ENCODE assay signal across 18 cellular contexts in genomic region chr4:157886650-157887049, GRCh38.
"Had no signal": no experiment of that assay in that cellular context is flagged by ENCODE, and none has a peak within 500 bp of the region (broad histone marks: within the 10 kb centered on the region; RNA-seq: fewer than 3 reads in every experiment).

No MANE protein-coding gene starts in this region.

- H3K9me3 ChIP-seq: esophagus squamous epithelium, heart left ventricle, neutrophil, psoas muscle, testis, transverse colon had no signal

- H3K27me3 ChIP-seq: esophagus squamous epithelium, heart left ventricle, neutrophil, testis, transverse colon had no signal

- ATAC-seq: heart left ventricle; left colon; naive thymus-derived CD4-positive, alpha-beta T cell; psoas muscle; sciatic nerve; stimulated activated naive B cell treated with anti-CD40 and anti-IgM and Interleukin-4, amounts not matched to agents 10 μg/mL and 1 μg/mL and 100 μg/mL, for 72 hours; stimulated activated naive CD8-positive, alpha-beta T cell treated with anti-CD3 and anti-CD28 coated beads, Interleukin-15, amount 100 ng/mL, for 72 hours had no signal

- H3K36me3 ChIP-seq: esophagus squamous epithelium, heart left ventricle, neutrophil, transverse colon had no signal

- H3K4me3 ChIP-seq: esophagus squamous epithelium, heart left ventricle, psoas muscle, skin epidermis, testis, transverse colon had no signal

- H3K27ac ChIP-seq: esophagus squamous epithelium, heart left ventricle, neutrophil, psoas muscle, skin epidermis, testis, transverse colon had no signal

- FAIRE-seq: colon had no signal

- DNase-seq: esophagus squamous epithelium; foreskin melanocyte; heart left ventricle; left colon; mammary epithelial cell; naive thymus-derived CD4-positive, alpha-beta T cell; psoas muscle; retina; stimulated activated CD4-positive, alpha-beta T cell treated with anti-CD3 and anti-CD28 coated beads, Interleukin-2, amount 100 ng/mL, for 24 hours; stimulated activated CD4-positive, alpha-beta T cell treated with anti-CD3 and anti-CD28 coated beads, Interleukin-4, amount 100 ng/mL, for 4 hours; stimulated activated naive B cell treated with anti-CD40 and anti-IgM and Interleukin-4, amounts not matched to agents 10 μg/mL and 1 μg/mL and 100 μg/mL, for 72 hours; stimulated activated naive CD8-positive, alpha-beta T cell treated with anti-CD3 and anti-CD28 coated beads, Interleukin-15, amount 100 ng/mL, for 72 hours; testis; transverse colon had no signal

- H3K4me1 ChIP-seq: esophagus squamous epithelium, heart left ventricle, psoas muscle, testis, transverse colon had no signal
